21 cellular contexts compared by ENCODE assay signal in genomic region chr4:185469539-185470154, GRCh38. TPM values are rescaled to one million over a fixed set of nuclear protein-coding genes. Genes with fewer than 3 reads are reported as not detected.
DNase-seq lines count a peak whose midpoint lies in the region; ATAC-seq and TF ChIP-seq lines count a peak whose summit lies in the region.
"Had no signal": no experiment of that assay in that cellular context is flagged by ENCODE, and none has a peak within 500 bp of the region (broad histone marks: within the 10 kb centered on the region; RNA-seq: fewer than 3 reads in every experiment).

No MANE protein-coding gene starts in this region.

- TF ChIP-seq CTCF in activated B cell treated with CpG ODN at 0.5 μM for 24 hours (IDR thresholded peaks at IDR 0.05) = no peak
- TF ChIP-seq CTCF in CD14-positive monocyte (IDR thresholded peaks at IDR 0.05) = no peak
- no peak for TF ChIP-seq CTCF in lower lobe of right lung (IDR thresholded peaks at IDR 0.05)

- H3K4me3 Mint-ChIP-seq in activated B cell treated with CpG ODN at 0.5 μM for 24 hours (no peak overlapping the region), naive B cell (peak overlapping the region in 2 of 8 donors; percentile 2 to 83), CD14-positive monocyte (peak overlapping the region in 1 of 2 donors; percentile 54)
- peak overlapping the region; percentile 25 for H3K4me3 Mint-ChIP-seq in stimulated activated memory B cell treated with anti-CD40 and anti-IgM and Interleukin-4, amounts not matched to agents 10 μg/mL and 1 μg/mL and 100 μg/mL, for 72 hours

- H3K27ac ChIP-seq in lower lobe of right lung = no peak overlapping the region
- H3K27ac ChIP-seq: WERI-Rb-1 had no signal

- H3K9me3 ChIP-seq in lower lobe of right lung = no peaks in the 10 kb centered on the region
- H3K9me3 ChIP-seq: right atrium auricular region, testis had no signal

- no peaks in the 10 kb centered on the region for H3K36me3 ChIP-seq in lower lobe of right lung
- H3K36me3 ChIP-seq: right atrium auricular region, WERI-Rb-1 had no signal

- peaks cover 7% of the 10 kb centered on the region for H3K4me1 ChIP-seq in lower lobe of right lung
- H3K4me1 ChIP-seq: testis had no signal

- H3K36me3 Mint-ChIP-seq in activated B cell treated with CpG ODN at 0.5 μM for 24 hours (ENCODE audit: low read depth) (peaks cover 2% of the 10 kb centered on the region), naive B cell (no peaks in the 10 kb centered on the region), CD14-positive monocyte (peaks cover 1 to 3% of the 10 kb centered on the region in 2 donors)
- H3K36me3 Mint-ChIP-seq in stimulated activated memory B cell treated with anti-CD40 and anti-IgM and Interleukin-4, amounts not matched to agents 10 μg/mL and 1 μg/mL and 100 μg/mL, for 72 hours = no peaks in the 10 kb centered on the region
- H3K36me3 Mint-ChIP-seq: activated naive CD4-positive, alpha-beta T cell treated with anti-CD3 and anti-CD28 coated beads, Interleukin-2, amount 10 ng/mL, durations not matched to agents 7 days and 5 days; stimulated activated effector memory CD8-positive, alpha-beta T cell treated with anti-CD3 and anti-CD28 coated beads, Interleukin-12 subunit alpha, Interleukin-12 subunit beta, amount 100 ng/mL, for 72 hours had no signal

- no peaks in the 10 kb centered on the region for H3K27me3 Mint-ChIP-seq in activated B cell treated with CpG ODN at 0.5 μM for 24 hours
- H3K27me3 Mint-ChIP-seq in naive B cell = peaks cover 0 to 13% (median 4%) of the 10 kb centered on the region in 3 donors
- no peaks in the 10 kb centered on the region for H3K27me3 Mint-ChIP-seq in stimulated activated memory B cell treated with anti-CD40 and anti-IgM and Interleukin-4, amounts not matched to agents 10 μg/mL and 1 μg/mL and 100 μg/mL, for 72 hours
- H3K27me3 Mint-ChIP-seq in CD14-positive monocyte (ENCODE audit: low read depth in 3 of 3) = peaks cover 56 to 69% (median 61%) of the 10 kb centered on the region in 3 donors

- no peaks in the 10 kb centered on the region for H3K9me3 Mint-ChIP-seq in activated B cell treated with CpG ODN at 0.5 μM for 24 hours
- peaks cover 0 to 5% (median 0%) of the 10 kb centered on the region in 7 donors for H3K9me3 Mint-ChIP-seq in naive B cell
- H3K9me3 Mint-ChIP-seq in stimulated activated memory B cell treated with anti-CD40 and anti-IgM and Interleukin-4, amounts not matched to agents 10 μg/mL and 1 μg/mL and 100 μg/mL, for 72 hours = no peaks in the 10 kb centered on the region
- peaks cover 0 to 24% (median 10%) of the 10 kb centered on the region in 7 donors for H3K9me3 Mint-ChIP-seq in CD14-positive monocyte
- H3K9me3 Mint-ChIP-seq: activated naive CD4-positive, alpha-beta T cell treated with anti-CD3 and anti-CD28 coated beads, Interleukin-2, amount 10 ng/mL, durations not matched to agents 7 days and 5 days; activated T-cell treated with anti-CD3 and anti-CD28 coated beads, Interleukin-2, amount 50 U/mL, for 4 hours; stimulated activated effector memory CD8-positive, alpha-beta T cell treated with anti-CD3 and anti-CD28 coated beads, Interleukin-12 subunit alpha, Interleukin-12 subunit beta, amount 100 ng/mL, for 72 hours; T-helper 1 cell treated with Interleukin-12 subunit alpha and Interleukin-12 subunit beta and Interleukin-4 antibody, amounts not matched to agents 30 μg/mL and 1 μg/mL, for 36 hours had no signal

- no peak overlapping the region for H3K4me3 ChIP-seq in lower lobe of right lung

- peak overlapping the region; percentile 26 for H3K27ac Mint-ChIP-seq in activated B cell treated with CpG ODN at 0.5 μM for 24 hours
- peak overlapping the region in 2 of 6 donors; percentile 31 to 51 for H3K27ac Mint-ChIP-seq in naive B cell
- peak overlapping the region; percentile 39 for H3K27ac Mint-ChIP-seq in stimulated activated memory B cell treated with anti-CD40 and anti-IgM and Interleukin-4, amounts not matched to agents 10 μg/mL and 1 μg/mL and 100 μg/mL, for 72 hours
- peak overlapping the region in 1 of 7 donors; percentile 32 for H3K27ac Mint-ChIP-seq in CD14-positive monocyte
- H3K27ac Mint-ChIP-seq: stimulated activated effector memory CD8-positive, alpha-beta T cell treated with anti-CD3 and anti-CD28 coated beads, Interleukin-12 subunit alpha, Interleukin-12 subunit beta, amount 100 ng/mL, for 72 hours; T-helper 1 cell treated with Interleukin-12 subunit alpha and Interleukin-12 subunit beta and Interleukin-4 antibody, amounts not matched to agents 30 μg/mL and 1 μg/mL, for 36 hours had no signal

- H3K4me1 Mint-ChIP-seq in activated B cell treated with CpG ODN at 0.5 μM for 24 hours (peaks cover 18% of the 10 kb centered on the region), naive B cell (peaks cover 8 to 20% (median 17%) of the 10 kb centered on the region in 3 donors), CD14-positive monocyte (peaks cover 10% of the 10 kb centered on the region)
- peaks cover 29% of the 10 kb centered on the region for H3K4me1 Mint-ChIP-seq in stimulated activated memory B cell treated with anti-CD40 and anti-IgM and Interleukin-4, amounts not matched to agents 10 μg/mL and 1 μg/mL and 100 μg/mL, for 72 hours

- H3K27me3 ChIP-seq in lower lobe of right lung (ENCODE audit: low read depth) = no peaks in the 10 kb centered on the region
- H3K27me3 ChIP-seq: right atrium auricular region, testis had no signal

- CTCF ChIA-PET in activated B cell treated with CpG ODN at 0.5 μM for 24 hours (lab: Charles Lee) = interaction anchor here (1.3 kb wide), 1 partner anchor 128 kb away, joined by 5 read pairs; no protein-coding TSS in a partner anchor

- no peak for ATAC-seq in left cardiac atrium
- ATAC-seq in activated B cell treated with CpG ODN at 0.5 μM for 24 hours (ENCODE audit: low read depth) = no peak
- no peak for ATAC-seq in naive B cell (ENCODE audit: low read depth in 2 of 2)
- no peak for ATAC-seq in stimulated activated memory B cell treated with anti-CD40 and anti-IgM and Interleukin-4, amounts not matched to agents 10 μg/mL and 1 μg/mL and 100 μg/mL, for 72 hours
- ATAC-seq in lower lobe of right lung = no peak
- ATAC-seq: activated T-cell treated with anti-CD3 and anti-CD28 coated beads, Interleukin-2, amount 50 U/mL, for 4 hours had no signal

- DNase-seq in left cardiac atrium (peak; percentile 27), cardiac septum (ENCODE audit: low spot score) (no peak), activated B cell treated with CpG ODN at 0.5 μM for 24 hours (no peak), naive B cell (peak; percentile 5), CD14-positive monocyte (ENCODE audit: low spot score) (no peak), NCI-H2107 treated with DMSO at 0.1 percent for 48 hours (lab: John Stamatoyannopoulos, UW; ENCODE audit: unreplicated experiment) (no peak), lower lobe of right lung (no peak)
- DNase-seq: activated naive CD4-positive, alpha-beta T cell treated with anti-CD3 and anti-CD28 coated beads, Interleukin-2, amount 10 ng/mL, durations not matched to agents 7 days and 5 days; activated T-cell treated with anti-CD3 and anti-CD28 coated beads, Interleukin-2, amount 50 U/mL, for 4 hours; Karpas-422; kidney; NCI-H1092 treated with DMSO at 0.1 percent for 48 hours; NCI-H2081 treated with DMSO at 0.1 percent for 48 hours; NCI-H524 treated with DMSO at 0.1 percent for 48 hours; PC-3; WERI-Rb-1 had no signal

- POLR2A ChIA-PET in activated B cell treated with CpG ODN at 0.5 μM for 24 hours (lab: Charles Lee) = interaction anchor here (0.5 to 1.6 kb wide), 2 partner anchors 44 to 65 kb away, joined by 4 to 5 read pairs; partner anchors contain the start of gene UFSP2

- intact Hi-C loops in left cardiac atrium (cut with DNase I) = loop anchor here (5.0 to 10.0 kb wide), 3 partner anchors 42 to 565 kb away; partner anchors contain the start of gene UFSP2 (in 1 of the 2)
- intact Hi-C loops in cardiac septum (cut with DNase I) = loop anchor here (2.0 to 5.0 kb wide), 5 partner anchors 42 to 267 kb away; partner anchors contain the start of genes CFAP97, PDLIM3 and UFSP2
- intact Hi-C loops in activated B cell treated with CpG ODN at 0.5 μM for 24 hours (cut with micrococcal nuclease) = loop anchor here (2.0 to 5.0 kb wide), 4 partner anchors 568 to 1811 kb away; partner anchors contain the start of genes ACSL1, CYP4V2, RWDD4 and TRAPPC11
- intact Hi-C loops in CD14-positive monocyte (cut with micrococcal nuclease) = no loop called here
- intact Hi-C loops in lower lobe of right lung (cut with DNase I) = no loop called here

RNA-seq across cellular contexts. Expression of gene CCDC110, which starts 1.9 kb away (rescaled TPM):
- total RNA-seq in left cardiac atrium (1 to 10 TPM; 1.6 to 2.0 TPM), cardiac septum (0.67 TPM), activated B cell treated with CpG ODN at 0.5 μM for 24 hours (0.33 and 0.71 TPM in 2 replicates), lower lobe of right lung (0.44 TPM)
- polyA plus RNA-seq in naive B cell (ENCODE audit: low read depth in 6 of 6) (under 1 TPM in 2 of 6 donors, not detected in 4; 0.16 to 0.92 TPM), CD14-positive monocyte (not detected)
- total RNA-seq: activated T-cell treated with anti-CD3 and anti-CD28 coated beads, Interleukin-2, amount 50 U/mL, for 4 hours had no signal

RNA-seq across cellular contexts. Expression of gene UFSP2, which starts 43.9 kb away (rescaled TPM):
- total RNA-seq in left cardiac atrium = 10 to 100 TPM; 37.0 to 43.0 TPM
- total RNA-seq in cardiac septum = 38.8 TPM
- total RNA-seq in activated B cell treated with CpG ODN at 0.5 μM for 24 hours = 20.1 and 21.6 TPM in 2 replicates
- 10 to 100 TPM; 21.3 to 40.1 (median 32.3) TPM for polyA plus RNA-seq in naive B cell (ENCODE audit: low read depth in 6 of 6)
- polyA plus RNA-seq in CD14-positive monocyte = 10 to 100 TPM; 13.8 to 23.5 TPM
- 30.0 TPM for total RNA-seq in lower lobe of right lung

Comparison
In these comparisons a context has a peak if more than half of its experiments do, and no peak if none do; other contexts are left out.
1. DNase-seq: peak in left cardiac atrium (single experiment) and naive B cell (single experiment); none in cardiac septum (single experiment), activated B cell treated with CpG ODN at 0.5 μM for 24 hours (single experiment), CD14-positive monocyte (single experiment), NCI-H2107 treated with DMSO at 0.1 percent for 48 hours (single experiment) and lower lobe of right lung (single experiment).
2. intact Hi-C loops: an anchor here in left cardiac atrium (5.0 to 10.0 kb wide), cardiac septum (2.0 to 5.0 kb wide) and activated B cell treated with CpG ODN at 0.5 μM for 24 hours (2.0 to 5.0 kb wide); none called in CD14-positive monocyte and lower lobe of right lung.